Comparison of ENCODE assay signal across 8 cellular contexts in the genomic region with DNA sequence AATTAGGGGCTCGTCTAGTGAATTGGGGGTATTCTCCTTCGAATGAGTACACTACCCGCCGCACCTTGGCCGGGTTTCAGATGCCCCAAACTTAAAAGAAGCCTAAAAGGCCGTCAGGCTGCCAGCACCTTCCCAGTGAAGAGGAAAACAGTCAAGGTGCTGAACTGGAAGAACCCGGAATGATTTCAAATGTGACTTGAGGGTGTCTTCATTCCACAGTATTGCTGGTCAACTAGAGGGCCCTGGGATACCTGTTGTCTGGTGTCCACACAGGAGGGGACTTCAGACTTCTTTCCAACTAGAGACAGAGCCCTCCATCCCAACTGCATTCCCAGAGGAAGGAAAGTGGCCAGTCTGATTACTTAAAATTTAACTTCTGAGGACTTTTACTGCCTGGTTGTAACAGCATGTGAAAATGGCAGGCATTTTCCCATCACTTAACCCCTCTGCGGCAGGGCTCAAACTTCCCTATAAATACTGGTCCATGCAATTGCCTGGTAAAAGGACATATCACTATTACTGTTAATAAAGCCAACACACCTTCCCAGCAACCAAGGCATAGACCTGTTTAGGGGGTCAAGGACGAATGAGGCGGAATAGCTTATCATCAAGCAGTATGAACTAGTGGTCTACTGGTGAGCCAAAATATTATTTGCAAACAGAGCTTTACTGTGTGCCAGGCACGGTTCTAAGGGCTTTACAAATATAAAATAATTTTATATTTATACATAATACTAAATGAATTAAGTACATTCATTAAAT. TPM values are rescaled to one million over a fixed set of nuclear protein-coding genes. Genes with fewer than 3 reads are reported as not detected.
DNase-seq lines count a peak whose midpoint lies in the region; ATAC-seq and TF ChIP-seq lines count a peak whose summit lies in the region.

No MANE protein-coding gene starts in this region.

- H3K9me3 Mint-ChIP-seq in activated T-helper 2 cell treated with anti-CD3 and anti-CD28 coated beads, Interferon-gamma antibody, Interleukin-2, Interleukin-4, amounts not matched to agents 10 μg/mL and 5 μg/mL and 100 μg/mL, durations not matched to agents 14 hours and 24 hours and 36 hours = no peaks in the 10 kb centered on the region
- H3K9me3 Mint-ChIP-seq in immature natural killer cell = no peaks in the 10 kb centered on the region

- no peak for TF ChIP-seq EP300 in suprapubic skin (IDR thresholded peaks at IDR 0.05)

- 35% methylated on average over 11 of the region's 11 CpGs for WGBS in suprapubic skin

- DNase-seq in NCI-H345 treated with DMSO at 0.1 percent for 48 hours (lab: John Stamatoyannopoulos, UW; ENCODE audit: unreplicated experiment) (peak; percentile 30), NCI-H345 (lab: John Stamatoyannopoulos, UW) (no peak), immature natural killer cell (no peak), suprapubic skin (ENCODE audit: low spot score in 2 of 2) (no peak), DMS 273 treated with DMSO at 0.1 percent for 48 hours (lab: John Stamatoyannopoulos, UW) (no peak), ureter (ENCODE audit: low spot score) (no peak)
- no peak for DNase-seq in activated T-helper 2 cell treated with anti-CD3 and anti-CD28 coated beads, Interferon-gamma antibody, Interleukin-2, Interleukin-4, amounts not matched to agents 10 μg/mL and 5 μg/mL and 100 μg/mL, durations not matched to agents 14 hours and 24 hours and 36 hours (ENCODE audit: low spot score)

- H3K4me1 ChIP-seq in suprapubic skin = peaks cover 44% of the 10 kb centered on the region

- H3K27ac ChIP-seq in suprapubic skin = peak overlapping the region; percentile 94

- H3K27me3 ChIP-seq in suprapubic skin = no peaks in the 10 kb centered on the region

- H3K36me3 Mint-ChIP-seq in activated T-helper 2 cell treated with anti-CD3 and anti-CD28 coated beads, Interferon-gamma antibody, Interleukin-2, Interleukin-4, amounts not matched to agents 10 μg/mL and 5 μg/mL and 100 μg/mL, durations not matched to agents 14 hours and 24 hours and 36 hours (ENCODE audit: low read depth) = peaks cover 10% of the 10 kb centered on the region
- peaks cover 2 to 5% (median 4%) of the 10 kb centered on the region in 3 donors for H3K36me3 Mint-ChIP-seq in immature natural killer cell

- peaks cover 31% of the 10 kb centered on the region for H3K4me1 Mint-ChIP-seq in activated T-helper 2 cell treated with anti-CD3 and anti-CD28 coated beads, Interferon-gamma antibody, Interleukin-2, Interleukin-4, amounts not matched to agents 10 μg/mL and 5 μg/mL and 100 μg/mL, durations not matched to agents 14 hours and 24 hours and 36 hours (ENCODE audit: low read depth)
- peaks cover 51 to 57% of the 10 kb centered on the region in 2 donors for H3K4me1 Mint-ChIP-seq in immature natural killer cell

- ATAC-seq in HG02870 (IDR thresholded peaks at IDR 0.05; ENCODE audit: unreplicated experiment) = no peak

- peak overlapping the region; percentile 99 for H3K4me3 ChIP-seq in suprapubic skin

- H3K4me3 Mint-ChIP-seq in activated T-helper 2 cell treated with anti-CD3 and anti-CD28 coated beads, Interferon-gamma antibody, Interleukin-2, Interleukin-4, amounts not matched to agents 10 μg/mL and 5 μg/mL and 100 μg/mL, durations not matched to agents 14 hours and 24 hours and 36 hours (ENCODE audit: low read depth) = peak overlapping the region; percentile 97
- peak overlapping the region; percentile 93 to 100 (median 98) for H3K4me3 Mint-ChIP-seq in immature natural killer cell

- TF ChIP-seq CTCF in suprapubic skin (IDR thresholded peaks at IDR 0.05) = no peak

- peak overlapping the region; percentile 95 for H3K27ac Mint-ChIP-seq in activated T-helper 2 cell treated with anti-CD3 and anti-CD28 coated beads, Interferon-gamma antibody, Interleukin-2, Interleukin-4, amounts not matched to agents 10 μg/mL and 5 μg/mL and 100 μg/mL, durations not matched to agents 14 hours and 24 hours and 36 hours
- peak overlapping the region; percentile 86 to 99 (median 94) for H3K27ac Mint-ChIP-seq in immature natural killer cell

- intact Hi-C loops in activated T-helper 2 cell treated with anti-CD3 and anti-CD28 coated beads, Interferon-gamma antibody, Interleukin-2, Interleukin-4, amounts not matched to agents 10 μg/mL and 5 μg/mL and 100 μg/mL, durations not matched to agents 14 hours and 24 hours and 36 hours (cut with micrococcal nuclease) = loop anchor here (2.0 kb wide), 1 partner anchor 63 kb away; no protein-coding TSS in a partner anchor

- no peaks in the 10 kb centered on the region for H3K36me3 ChIP-seq in suprapubic skin

- no peaks in the 10 kb centered on the region for H3K9me3 ChIP-seq in suprapubic skin

- no peaks in the 10 kb centered on the region for H3K27me3 Mint-ChIP-seq in activated T-helper 2 cell treated with anti-CD3 and anti-CD28 coated beads, Interferon-gamma antibody, Interleukin-2, Interleukin-4, amounts not matched to agents 10 μg/mL and 5 μg/mL and 100 μg/mL, durations not matched to agents 14 hours and 24 hours and 36 hours (ENCODE audit: low read depth)
- H3K27me3 Mint-ChIP-seq in immature natural killer cell (ENCODE audit: low read depth in 3 of 3) = peaks cover 6 to 26% (median 8%) of the 10 kb centered on the region in 3 donors

- no peak for TF ChIP-seq POLR2A in suprapubic skin (IDR thresholded peaks at IDR 0.05)

RNA-seq across cellular contexts. Expression of gene SAMHD1, which starts 0.7 kb away (rescaled TPM):
- total RNA-seq in activated T-helper 2 cell treated with anti-CD3 and anti-CD28 coated beads, Interferon-gamma antibody, Interleukin-2, Interleukin-4, amounts not matched to agents 10 μg/mL and 5 μg/mL and 100 μg/mL, durations not matched to agents 14 hours and 24 hours and 36 hours = 44.1 and 45.7 TPM in 2 replicates
- polyA plus RNA-seq in immature natural killer cell = 100 to 1,000 TPM; 202 to 354 (median 297) TPM
- 10 to 100 TPM; 32.9 to 77.4 (median 44.2) TPM for total RNA-seq in suprapubic skin
- 95.4 TPM for total RNA-seq in ureter
